21 cellular contexts compared by ENCODE assay signal in the genomic region with DNA sequence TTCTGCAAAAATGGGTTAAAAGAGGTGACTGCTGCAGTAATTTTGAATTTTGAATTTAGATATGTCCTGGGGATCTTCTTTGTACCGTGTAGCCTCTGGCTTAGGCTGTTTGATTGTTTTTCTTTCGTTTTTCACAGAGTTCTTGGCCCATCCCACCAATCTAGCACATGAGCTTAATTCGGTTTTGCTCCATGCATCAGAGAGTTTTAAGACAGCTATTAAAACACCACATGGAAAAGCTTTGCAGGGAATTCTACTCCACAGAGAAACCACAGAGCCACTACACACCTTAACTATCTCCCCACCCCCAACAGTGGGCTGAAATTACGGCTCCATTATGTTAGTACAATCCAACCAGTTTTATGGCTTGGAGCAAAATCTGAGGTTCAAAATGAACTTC. TPM values are rescaled to one million over a fixed set of nuclear protein-coding genes. Genes with fewer than 3 reads are reported as not detected.
DNase-seq lines count a peak whose midpoint lies in the region; ATAC-seq and TF ChIP-seq lines count a peak whose summit lies in the region.
"Had no signal": no experiment of that assay in that cellular context is flagged by ENCODE, and none has a peak within 500 bp of the region (broad histone marks: within the 10 kb centered on the region; RNA-seq: fewer than 3 reads in every experiment).

No MANE protein-coding gene starts in this region.

- ATAC-seq in GM21529 (IDR thresholded peaks at IDR 0.05; ENCODE audit: unreplicated experiment): no peak
- ATAC-seq: naive thymus-derived CD4-positive, alpha-beta T cell; right lobe of liver had no signal

- H2AFZ ChIP-seq in GM23248: no peak overlapping the region

- in situ Hi-C loops in ACHN (cut with HindIII; ENCODE audit: low pct_ligation_motif_present, low pct_unique_long_range_greater_than_20kb, low sequenced_read_pairs) (no loop called here), GM23248 (cut with MboI) (loop anchor here (10.0 kb wide), 1 partner anchor 825 kb away; a partner anchor contains a TSS)

- no peaks in the 10 kb centered on the region for H3K9me3 Mint-ChIP-seq in osteocyte (ENCODE audit: unreplicated experiment)
- H3K9me3 Mint-ChIP-seq: endodermal cell had no signal

- H3K9me3 ChIP-seq in GM23248 (ENCODE audit: low read depth): no peaks in the 10 kb centered on the region
- H3K9me3 ChIP-seq: BLaER1, colonic mucosa, ovary, right lobe of liver had no signal

- peaks cover 5% of the 10 kb centered on the region for H3K4me1 Mint-ChIP-seq in osteocyte (ENCODE audit: unreplicated experiment)
- H3K4me1 Mint-ChIP-seq: naive thymus-derived CD4-positive, alpha-beta T cell had no signal

- peak; percentile 43 for DNase-seq in ACHN
- peak; percentile 16 for DNase-seq in GM23248
- DNase-seq in OCI-M1 (lab: John Stamatoyannopoulos, UW): peak; percentile 41
- peak; percentile 67 for DNase-seq in kidney glomerular epithelial cell (lab: John Stamatoyannopoulos, UW)
- DNase-seq in osteocyte (ENCODE audit: extremely low spot score, unreplicated experiment): no peak
- no peak for DNase-seq in NAMALWA (ENCODE audit: low spot score)
- DNase-seq in SKM-1 treated with dmso at 0.1 percent for 144 hours (lab: John Stamatoyannopoulos, UW; ENCODE audit: unreplicated experiment): no peak
- DNase-seq: activated CD4-positive, alpha-beta T cell treated with anti-CD3 and anti-CD28 coated beads for 1 hour; activated gamma-delta T cell treated with Interleukin-2 at 50 U/mL for 16 hours; activated T-cell treated with anti-CD3 and anti-CD28 coated beads, Interleukin-2, amount 50 U/mL, for 1 hour; Calu3; colonic mucosa; endodermal cell; Kasumi-1; naive thymus-derived CD4-positive, alpha-beta T cell; NCI-H524; ovary; right lobe of liver had no signal

- H4K20me1 ChIP-seq in GM23248 (ENCODE audit: insufficient read depth): no peaks in the 10 kb centered on the region
- H4K20me1 ChIP-seq: BLaER1 had no signal

- H3K4me1 ChIP-seq in GM23248 (ENCODE audit: insufficient read depth): peaks cover 30% of the 10 kb centered on the region
- H3K4me1 ChIP-seq: BLaER1, colonic mucosa, right lobe of liver had no signal

- H3K4me2 ChIP-seq in GM23248 (ENCODE audit: unreplicated experiment): peak overlapping the region; percentile 58
- H3K4me2 ChIP-seq: BLaER1 had no signal

- peaks cover 2% of the 10 kb centered on the region for H3K27me3 Mint-ChIP-seq in osteocyte (ENCODE audit: unreplicated experiment)

- H3K79me2 ChIP-seq in GM23248 (ENCODE audit: insufficient read depth): no peaks in the 10 kb centered on the region

- no peak overlapping the region for H3K4me3 Mint-ChIP-seq in osteocyte (ENCODE audit: unreplicated experiment)
- H3K4me3 Mint-ChIP-seq: endodermal cell; naive thymus-derived CD4-positive, alpha-beta T cell had no signal

- H3K36me3 ChIP-seq in GM23248 (ENCODE audit: low read depth): no peaks in the 10 kb centered on the region
- H3K36me3 ChIP-seq: BLaER1, colonic mucosa, ovary, right lobe of liver had no signal

- WGBS in GM23248 (ENCODE audit: low coverage in 1 of 2, low lambda C conversion rate in 2 of 2, missing lambda C conversion rate in 2 of 2), 2 experiments: 22% methylated on average over 4 of the region's 4 CpGs

- no peak overlapping the region for H3K27ac Mint-ChIP-seq in osteocyte (ENCODE audit: unreplicated experiment)
- H3K27ac Mint-ChIP-seq: endodermal cell; naive thymus-derived CD4-positive, alpha-beta T cell had no signal

- TF ChIP-seq CTCF in osteocyte (IDR thresholded peaks at IDR 0.05): no peak

- H3F3A ChIP-seq in GM23248 (ENCODE audit: insufficient read depth): peaks cover 27% of the 10 kb centered on the region

- no peaks in the 10 kb centered on the region for H3K9me2 ChIP-seq in GM23248 (ENCODE audit: insufficient read depth)

- no peaks in the 10 kb centered on the region for H3K36me3 Mint-ChIP-seq in osteocyte (ENCODE audit: unreplicated experiment)
- H3K36me3 Mint-ChIP-seq: naive thymus-derived CD4-positive, alpha-beta T cell had no signal

- no peak overlapping the region for H3K27ac ChIP-seq in GM23248
- H3K27ac ChIP-seq: BLaER1, colonic mucosa, ovary, right lobe of liver had no signal

- H3K4me3 ChIP-seq in GM23248: peak overlapping the region; percentile 14
- H3K4me3 ChIP-seq: BLaER1, colonic mucosa, ovary, right lobe of liver had no signal

- H3K27me3 ChIP-seq in GM23248 (replicated peaks; ENCODE audit: insufficient read depth): no peaks in the 10 kb centered on the region
- H3K27me3 ChIP-seq: BLaER1, colonic mucosa, ovary, right lobe of liver had no signal

- H3K9ac ChIP-seq in GM23248: no peak overlapping the region
- H3K9ac ChIP-seq: BLaER1 had no signal

RNA-seq across cellular contexts. Expression of a gene that starts 25.4 kb away (rescaled TPM):
- total RNA-seq in GM23248 (2014; rRNA removed; shearing (Covaris generic)): not detected in 2 replicates
- 0.15 TPM in 1 of 2 replicates, not detected in the other for polyA plus RNA-seq in GM23248 (2016; fragmentation: Nextera tagmentation; extraction: Ambion mirVana)
- total RNA-seq in osteocyte: not detected in 2 replicates
- total RNA-seq: colonic mucosa; mesenteric fat pad; naive thymus-derived CD4-positive, alpha-beta T cell had no signal
- polyA plus RNA-seq: naive thymus-derived CD4-positive, alpha-beta T cell had no signal

Comparison
In these comparisons a context has a peak if more than half of its experiments do, and no peak if none do; other contexts are left out.
1. DNase-seq: peak in ACHN (single experiment), GM23248 (single experiment), OCI-M1 (single experiment) and kidney glomerular epithelial cell (single experiment); none in osteocyte (single experiment), NAMALWA (single experiment) and SKM-1 treated with dmso at 0.1 percent for 144 hours (single experiment).